In the genomic region with DNA sequence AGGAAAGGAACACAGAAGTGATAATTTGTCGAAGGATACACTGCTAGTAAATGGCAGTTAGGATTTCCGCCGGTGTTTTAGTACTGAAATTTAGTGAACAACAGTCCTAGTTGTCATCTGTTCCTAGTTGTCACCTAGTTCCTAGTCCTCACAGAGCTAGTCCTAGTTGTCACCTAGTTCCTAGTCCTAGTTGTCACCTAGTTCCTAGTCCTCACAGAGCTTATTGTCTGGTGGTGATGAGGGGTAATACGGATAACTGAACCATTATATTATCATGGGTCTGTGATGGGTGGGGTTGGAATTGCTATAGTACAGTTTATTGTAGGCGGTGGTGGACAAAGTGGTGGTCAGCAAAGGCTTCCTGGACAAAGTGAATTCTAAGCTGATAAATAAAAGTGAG, we compare ENCODE assay signal across 13 cellular contexts. TPM values are rescaled to one million over a fixed set of nuclear protein-coding genes. Genes with fewer than 3 reads are reported as not detected.
DNase-seq lines count a peak whose midpoint lies in the region; ATAC-seq and TF ChIP-seq lines count a peak whose summit lies in the region.
"Had no signal": no experiment of that assay in that cellular context is flagged by ENCODE, and none has a peak within 500 bp of the region (broad histone marks: within the 10 kb centered on the region; RNA-seq: fewer than 3 reads in every experiment).

No MANE protein-coding gene starts in this region.

- H4K20me1 ChIP-seq in SK-N-SH (ENCODE audit: insufficient read depth), result peaks cover 28% of the 10 kb centered on the region
- H4K20me1 ChIP-seq in Loucy (ENCODE audit: insufficient read depth, low read length, poor library complexity, severe bottlenecking), result peaks cover 43% of the 10 kb centered on the region
- no peaks in the 10 kb centered on the region for H4K20me1 ChIP-seq in mammary epithelial cell (ENCODE audit: insufficient read depth, low read length)

- 96% methylated on average over 5 of the region's 5 CpGs for WGBS in SK-N-SH (ENCODE audit: low lambda C conversion rate)
- WGBS in mammary epithelial cell (ENCODE audit: low coverage, missing lambda C conversion rate), result 100% methylated on average over 5 of the region's 5 CpGs
- 96 to 99% (median 96%) methylated on average over 5 of the region's 5 CpGs for WGBS in ovary, 3 donors

- DNase-seq in SK-N-SH, result no peak
- no peak for DNase-seq in mammary epithelial cell
- DNase-seq in NOMO-1 (lab: John Stamatoyannopoulos, UW; ENCODE audit: unreplicated experiment in 2 of 2), result no peak
- no peak for DNase-seq in ovary
- DNase-seq: NCI-H1930; stimulated activated CD4-positive, alpha-beta T cell treated with anti-CD3 and anti-CD28 coated beads, Interleukin-4, amount 100 ng/mL, for 4 hours; tibial artery had no signal

- POLR2A ChIA-PET in SK-N-SH (lab: Yijun Ruan, JAX), result no interaction called here

- H3K27ac Mint-ChIP-seq in nephron, result no peak overlapping the region

- peaks cover 31% of the 10 kb centered on the region for H3K4me1 Mint-ChIP-seq in nephron

- H2AFZ ChIP-seq in SK-N-SH (ENCODE audit: low read depth) (no peak overlapping the region), Loucy (ENCODE audit: low read length) (no peak overlapping the region), mammary epithelial cell (ENCODE audit: low read depth, low read length) (no peak overlapping the region)

- no peak overlapping the region for H3K9ac ChIP-seq in SK-N-SH
- peak overlapping the region; percentile 93 for H3K9ac ChIP-seq in Loucy (ENCODE audit: low read depth, low read length, poor library complexity, severe bottlenecking)
- no peak overlapping the region for H3K9ac ChIP-seq in mammary epithelial cell (ENCODE audit: insufficient read depth, low read length)

- H3K4me1 ChIP-seq in SK-N-SH (ENCODE audit: control insufficient read depth in 1 of 2, insufficient read depth in 2 of 2, low read depth in 1 of 2, low read length in 1 of 2) (peaks cover 3 to 10% of the 10 kb centered on the region in 2 experiments; a peak in 3 of 4 replicates), Loucy (ENCODE audit: insufficient read depth, low read length, poor library complexity, severe bottlenecking) (peaks cover 43% of the 10 kb centered on the region), mammary epithelial cell (ENCODE audit: insufficient read depth, low read length) (peaks cover 11% of the 10 kb centered on the region), ovary (ENCODE audit: insufficient read depth) (peaks cover 7% of the 10 kb centered on the region)

- H3K36me3 Mint-ChIP-seq in nephron (ENCODE audit: low read depth), result peaks cover 20% of the 10 kb centered on the region

- intact Hi-C loops in mammary epithelial cell (cut with micrococcal nuclease), result no loop called here
- intact Hi-C loops in ovary (cut with DNase I), result loop anchor here in 1 of 4 donors (5.0 kb wide), 1 partner anchor 179 kb away; no protein-coding TSS in a partner anchor

- H3K36me3 ChIP-seq in SK-N-SH (replicated peaks in 1 of 2; ENCODE audit: control insufficient read depth in 1 of 2, insufficient read depth in 2 of 2, low read length in 1 of 2), result peaks cover 29 to 33% of the 10 kb centered on the region in 2 experiments
- peaks cover 16% of the 10 kb centered on the region; the same call in 1 of the 2 replicates for H3K36me3 ChIP-seq in Loucy (ENCODE audit: insufficient read depth, low read length)
- H3K36me3 ChIP-seq in mammary epithelial cell (ENCODE audit: insufficient read depth, low read length), result peaks cover 16% of the 10 kb centered on the region
- H3K36me3 ChIP-seq in ovary, result no peaks in the 10 kb centered on the region

- no peak for TF ChIP-seq POLR2A in ovary (IDR thresholded peaks at IDR 0.05)

- H3K27ac ChIP-seq in SK-N-SH (ENCODE audit: low read depth in 2 of 2, low read length in 1 of 2) (no peak overlapping the region), mammary epithelial cell (ENCODE audit: insufficient read depth, low read depth, low read length) (no peak overlapping the region), ovary (no peak overlapping the region)
- H3K27ac ChIP-seq: 22Rv1 had no signal

- H3K4me3 Mint-ChIP-seq in nephron, result peak overlapping the region; percentile 96 to 99 (median 97)

- dilution Hi-C loops in mammary epithelial cell (cut with HindIII; ENCODE audit: low sequenced_read_pairs), result no loop called here

- CTCF ChIA-PET in SK-N-SH (lab: Yijun Ruan, JAX) (interaction anchor here (1.2 to 1.5 kb wide), 4 partner anchors 14 to 316 kb away, joined by 3 to 4 read pairs (median 3); no protein-coding TSS in a partner anchor), mammary epithelial cell (lab: Charles Lee; ENCODE audit: low non-redundant PET) (interaction anchor here (0.6 kb wide), 1 partner anchor 23 kb away, joined by 4 read pairs; no protein-coding TSS in a partner anchor)

- no peaks in the 10 kb centered on the region for H3K9me2 ChIP-seq in SK-N-SH
- no peaks in the 10 kb centered on the region for H3K9me2 ChIP-seq in Loucy (replicated peaks; ENCODE audit: low read depth, low read length)

- H3K27me3 Mint-ChIP-seq in nephron (ENCODE audit: low read depth), result no peaks in the 10 kb centered on the region

- no peaks in the 10 kb centered on the region for H3K9me3 ChIP-seq in SK-N-SH
- H3K9me3 ChIP-seq in Loucy (ENCODE audit: insufficient read depth, low read depth, low read length), result no peaks in the 10 kb centered on the region
- no peaks in the 10 kb centered on the region for H3K9me3 ChIP-seq in mammary epithelial cell (replicated peaks; ENCODE audit: insufficient read depth, low read length)
- no peaks in the 10 kb centered on the region for H3K9me3 ChIP-seq in ovary
- H3K9me3 ChIP-seq: tibial artery had no signal

- no peaks in the 10 kb centered on the region for H3K9me3 Mint-ChIP-seq in nephron

- H3K4me2 ChIP-seq in SK-N-SH (peak overlapping the region; percentile 95), Loucy (ENCODE audit: low read depth, low read length, poor library complexity, severe bottlenecking) (peak overlapping the region; percentile 99), mammary epithelial cell (ENCODE audit: insufficient read depth, low read depth, low read length) (peak overlapping the region; percentile 79)

- ATAC-seq in SK-N-SH treated with all-trans-retinoic acid at 6 μM for 48 hours (no peak), GM21619 (IDR thresholded peaks at IDR 0.05; ENCODE audit: unreplicated experiment) (no peak)
- ATAC-seq: Panc1 had no signal

- H3K27me3 ChIP-seq in SK-N-SH (ENCODE audit: insufficient read depth) (no peaks in the 10 kb centered on the region), Loucy (ENCODE audit: insufficient read depth, low read length, poor library complexity, severe bottlenecking) (no peaks in the 10 kb centered on the region), mammary epithelial cell (ENCODE audit: insufficient read depth, low read length) (no peaks in the 10 kb centered on the region), ovary (no peaks in the 10 kb centered on the region)
- H3K27me3 ChIP-seq: tibial artery had no signal

- in situ Hi-C loops in mammary epithelial cell (cut with MboI; ENCODE audit: low sequenced_read_pairs in 2 of 2), result no loop called here

- H3F3A ChIP-seq in SK-N-SH (replicated peaks; ENCODE audit: insufficient read depth) (peaks cover 7% of the 10 kb centered on the region), Loucy (ENCODE audit: low read depth) (no peaks in the 10 kb centered on the region)

- no peak for TF ChIP-seq CTCF in SK-N-SH (IDR thresholded peaks at IDR 0.05)
- no peak for TF ChIP-seq CTCF in Loucy (conservative IDR thresholded peaks at IDR 0.05; ENCODE audit: low read length)
- no peak for TF ChIP-seq CTCF in mammary epithelial cell (conservative IDR thresholded peaks at IDR 0.05 in 1 of 2, IDR thresholded peaks at IDR 0.05 in 1 of 2; ENCODE audit: extremely low read depth in 1 of 2, insufficient read depth in 1 of 2, low read depth in 1 of 2, low read length in 2 of 2)
- no peak for TF ChIP-seq CTCF in nephron (IDR thresholded peaks at IDR 0.05; ENCODE audit: unreplicated experiment in 3 of 3)
- no peak for TF ChIP-seq CTCF in ovary (IDR thresholded peaks at IDR 0.05)

- no peak for TF ChIP-seq RAD21 in SK-N-SH (IDR thresholded peaks at IDR 0.05; ENCODE audit: low read length)

- H3K79me2 ChIP-seq in SK-N-SH (ENCODE audit: insufficient read depth) (peaks cover 34% of the 10 kb centered on the region), Loucy (ENCODE audit: insufficient read depth, low read length) (peaks cover 55% of the 10 kb centered on the region), mammary epithelial cell (ENCODE audit: insufficient read depth, low read length) (peaks cover 34% of the 10 kb centered on the region)

- TF ChIP-seq EP300 in SK-N-SH (IDR thresholded peaks at IDR 0.05; ENCODE audit: borderline replicate concordance in 1 of 2, low read depth in 1 of 2, low read length in 1 of 2), result no peak
- TF ChIP-seq EP300 in ovary (IDR thresholded peaks at IDR 0.05), result no peak

- no TSS peak for BruUV-seq in mammary epithelial cell (replicated peaks; lab: Mats Ljungman, UMichigan)

- H3K4me3 ChIP-seq in SK-N-SH (ENCODE audit: low read depth in 2 of 2, low read length in 1 of 2), result peak overlapping the region in 1 of 2 experiments; percentile 93; a peak in 1 of 4 replicates
- H3K4me3 ChIP-seq in Loucy (ENCODE audit: low read length, poor library complexity, severe bottlenecking), result peak overlapping the region; percentile 92
- H3K4me3 ChIP-seq in mammary epithelial cell (replicated peaks in 1 of 3; ENCODE audit: insufficient read depth in 1 of 3, low read depth in 2 of 3, low read length in 3 of 3), result peak overlapping the region in 1 of 3 experiments; percentile 10
- no peak overlapping the region for H3K4me3 ChIP-seq in ovary

TF ChIP-seq in SK-N-SH treated with all-trans-retinoic acid at 6 μM for 48 hours, 23 proteins besides CTCF, POLR2A, EP300 and RAD21 (continues in another document):
- no peak for TF ChIP-seq ZFP3 (CRISPR knock-in tag; IDR thresholded peaks at IDR 0.05)
- no peak for TF ChIP-seq ZC3H10 (CRISPR knock-in tag; IDR thresholded peaks at IDR 0.05)
- no peak for TF ChIP-seq ISL1 (CRISPR knock-in tag; IDR thresholded peaks at IDR 0.05)
- no peak for TF ChIP-seq OSR1 (CRISPR knock-in tag; IDR thresholded peaks at IDR 0.05)
- no peak for TF ChIP-seq CSDC2 (CRISPR knock-in tag; IDR thresholded peaks at IDR 0.05)
- TF ChIP-seq TCF4 (CRISPR knock-in tag; IDR thresholded peaks at IDR 0.05; ENCODE audit: borderline replicate concordance), result no peak

RNA-seq across cellular contexts. Expression of a gene that starts 1.8 kb away (rescaled TPM):
- polyA plus RNA-seq in SK-N-SH (2012; rRNA removed) (4.3 and 5.7 TPM in 2 replicates), mammary epithelial cell (5.6 TPM), ovary (10 to 100 TPM in 1 of 2 donors, 1 to 10 TPM in 1; 9.8 to 11.7 TPM)
- 3.7 and 4.3 TPM in 2 replicates for polyA plus RNA-seq in SK-N-SH (2012; cell fraction: cytosol; rRNA removed)
- polyA plus RNA-seq in SK-N-SH (2012; cell fraction: nucleus; rRNA removed), result 4.4 and 10.4 TPM in 2 replicates
- total RNA-seq in mammary epithelial cell (10 to 100 TPM in 1 of 2 donors, 1 to 10 TPM in 1; 8.8 to 11.7 TPM), ovary (10 to 100 TPM in 6 of 7 donors, 1 to 10 TPM in 1; 8.6 to 19.6 (median 12.3) TPM)
- 0.47 TPM for polyA minus RNA-seq in mammary epithelial cell

RNA-seq across cellular contexts. Expression of a gene that starts 50.3 kb away (rescaled TPM):
- polyA plus RNA-seq in SK-N-SH (2012; rRNA removed), result 0.02 TPM in 1 of 2 replicates, not detected in the other
- 0.01 TPM in 1 of 2 replicates, not detected in the other for polyA plus RNA-seq in SK-N-SH (2012; cell fraction: cytosol; rRNA removed)
- polyA plus RNA-seq in SK-N-SH (2012; cell fraction: nucleus; rRNA removed), result 0.01 TPM in 1 of 2 replicates, not detected in the other
- 100 to 1,000 TPM; 397 to 468 TPM for total RNA-seq in mammary epithelial cell
- polyA plus RNA-seq in mammary epithelial cell, result 93.5 TPM
- 473 TPM for polyA minus RNA-seq in mammary epithelial cell
- 10 to 100 TPM in 1 of 7 donors, 1 to 10 TPM in 6; 2.1 to 65.7 (median 6.7) TPM for total RNA-seq in ovary
- 10 to 100 TPM in 1 of 2 donors, 1 to 10 TPM in 1; 4.4 to 12.7 TPM for polyA plus RNA-seq in ovary
